In genomic region chr5:111295649-111296048, GRCh38 we compare ENCODE assay signal across 8 cellular contexts.
"Had no signal": no experiment of that assay in that cellular context is flagged by ENCODE, and none has a peak within 500 bp of the region (broad histone marks: within the 10 kb centered on the region; RNA-seq: fewer than 3 reads in every experiment).

No MANE protein-coding gene starts in this region.

- DNase-seq: H9, HCEC 1CT, KG1 had no signal

- H3K4me3 Mint-ChIP-seq: GM23338, H9, IgD-negative memory B cell had no signal

- H3K27me3 Mint-ChIP-seq: IgD-negative memory B cell had no signal

- H3K4me3 ChIP-seq: GM23338 had no signal

- H3K27ac Mint-ChIP-seq: GM23338, H9, IgD-negative memory B cell had no signal

- H2AFZ ChIP-seq: GM23338 had no signal

- ATAC-seq: GM23338 had no signal

- H3K9me3 Mint-ChIP-seq: IgD-negative memory B cell had no signal

- H3K4me2 ChIP-seq: GM23338 had no signal

- FAIRE-seq: H1, H54, HTR-8/SVneo had no signal

- H3K4me1 Mint-ChIP-seq: GM23338, H9, IgD-negative memory B cell had no signal
